Comparison of ENCODE assay signal across 26 cellular contexts in the genomic region with DNA sequence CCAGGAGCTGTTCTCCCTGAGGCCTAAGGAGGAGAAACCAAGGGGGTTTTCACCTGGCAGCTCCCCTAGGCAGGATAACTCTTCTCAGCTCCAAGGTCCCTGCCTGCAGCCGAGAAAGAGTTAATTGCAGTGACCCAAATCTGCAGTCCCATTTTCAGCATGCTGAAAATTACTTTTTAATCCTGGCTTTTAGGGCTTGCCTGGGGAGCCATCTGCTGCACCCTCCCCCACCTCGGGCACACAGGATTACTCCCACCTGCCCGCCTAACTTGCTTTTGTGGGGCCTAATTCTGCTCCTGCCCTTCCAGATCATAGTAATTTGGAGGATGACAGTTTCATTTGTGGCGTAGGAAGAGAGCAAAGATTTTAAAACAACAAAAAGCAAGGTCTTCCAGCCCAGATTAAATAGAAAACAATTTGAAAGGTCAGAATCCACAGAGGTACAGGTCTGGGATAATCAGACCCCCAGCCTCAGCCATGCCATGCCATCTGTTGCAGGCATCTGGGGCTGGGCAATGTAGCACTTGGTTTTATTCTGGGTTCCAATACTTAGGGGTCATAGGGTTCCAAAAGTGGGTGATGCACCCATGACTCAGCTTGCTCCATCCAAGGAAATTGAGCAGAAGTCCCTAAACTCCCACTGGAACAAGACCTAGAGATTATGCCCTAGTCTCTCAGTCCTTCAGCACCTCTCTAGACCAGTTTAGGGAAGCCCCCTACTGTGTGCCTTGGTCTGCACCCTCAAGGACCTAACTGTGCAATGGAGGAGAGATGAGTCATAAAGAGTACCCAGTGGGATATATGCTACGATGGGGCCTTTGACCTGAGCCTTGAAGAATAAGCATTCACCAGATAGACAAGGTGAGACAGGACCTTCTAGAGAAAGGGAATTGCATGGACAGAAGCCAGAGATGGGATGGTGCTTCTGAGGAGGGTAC.
DNase-seq lines count a peak whose midpoint lies in the region; ATAC-seq, FAIRE-seq and TF ChIP-seq lines count a peak whose summit lies in the region.
"Had no signal": no experiment of that assay in that cellular context is flagged by ENCODE, and none has a peak within 500 bp of the region (broad histone marks: within the 10 kb centered on the region; RNA-seq: fewer than 3 reads in every experiment).

No MANE protein-coding gene starts in this region.

- DNase-seq in right cardiac atrium: no peak
- no peak for DNase-seq in left cardiac atrium
- DNase-seq in NCI-H524 (lab: John Stamatoyannopoulos, UW): peak; percentile 97 to 98
- peak; percentile 34 for DNase-seq in bronchial epithelial cell (ENCODE audit: low read depth)
- DNase-seq in T-helper 1 cell: no peak
- DNase-seq in ACHN: no peak
- DNase-seq: activated CD4-positive, alpha-beta T cell treated with anti-CD3 and anti-CD28 coated beads, Interleukin-2, amount 50 U/mL, for 4 hours; activated CD4-positive, CD25-positive, alpha-beta regulatory T cell; anterior cingulate cortex; caudate nucleus; cortex of kidney; gastrocnemius medialis; GF-D8; hippocampal formation; immature natural killer cell; left ventricle myocardium superior; NCI-H1092; NCI-H187 treated with DMSO at 0.1 percent for 48 hours; NCI-H774; T-cell; transverse colon had no signal

- intact Hi-C loops in right cardiac atrium (cut with DNase I) (no loop called here), left cardiac atrium (cut with DNase I) (no loop called here)

- no peaks in the 10 kb centered on the region for H3K4me1 ChIP-seq in right cardiac atrium (ENCODE audit: control insufficient read depth, insufficient read depth, low read length)
- H3K4me1 ChIP-seq: gastrocnemius medialis, transverse colon had no signal

- FAIRE-seq in bronchial epithelial cell (lab: Jason Lieb, UNC): no peak
- FAIRE-seq: HepG2 had no signal

- no peaks in the 10 kb centered on the region for H3K9me3 ChIP-seq in right cardiac atrium (ENCODE audit: control insufficient read depth, low read length)
- H3K9me3 ChIP-seq: gastrocnemius medialis, transverse colon had no signal

- H3K36me3 ChIP-seq in bronchial epithelial cell (ENCODE audit: control insufficient read depth, insufficient read depth, low read length): no peaks in the 10 kb centered on the region
- H3K36me3 ChIP-seq: esophagus muscularis mucosa, gastrocnemius medialis, transverse colon had no signal

- in situ Hi-C loops in ACHN (cut with HindIII; ENCODE audit: low pct_ligation_motif_present, low pct_unique_long_range_greater_than_20kb, low sequenced_read_pairs): no loop called here

- no peak for TF ChIP-seq CTCF in bronchial epithelial cell (IDR thresholded peaks at IDR 0.05; ENCODE audit: insufficient read depth, low read length, severe bottlenecking)

- ATAC-seq in right cardiac atrium (no peak), left cardiac atrium (no peak), HG03135 (IDR thresholded peaks at IDR 0.05; ENCODE audit: unreplicated experiment) (no peak), HG03139 (IDR thresholded peaks at IDR 0.05; ENCODE audit: unreplicated experiment) (no peak)
- ATAC-seq: gastrocnemius medialis; HepG2; left ventricle myocardium superior; natural killer cell treated with Interleukin-12 subunit alpha and Interleukin-12 subunit beta and Interleukin-15 and Interleukin-18, amount 100 ng/mL, for 72 hours; T-cell had no signal

- H3K27ac ChIP-seq in right cardiac atrium (ENCODE audit: low read length): peak overlapping the region; percentile 20
- H3K27ac ChIP-seq: esophagus muscularis mucosa, gastrocnemius medialis, transverse colon had no signal

- 81% methylated on average over 5 of the region's 5 CpGs for WGBS in right cardiac atrium

- no peak overlapping the region for H3K4me3 ChIP-seq in right cardiac atrium (ENCODE audit: low read length)
- H3K4me3 ChIP-seq in bronchial epithelial cell (ENCODE audit: low read depth, low read length): no peak overlapping the region
- H3K4me3 ChIP-seq: esophagus muscularis mucosa, gastrocnemius medialis, transverse colon had no signal

- H3K27me3 ChIP-seq in right cardiac atrium (ENCODE audit: control insufficient read depth, insufficient read depth): no peaks in the 10 kb centered on the region
- no peaks in the 10 kb centered on the region for H3K27me3 ChIP-seq in bronchial epithelial cell (ENCODE audit: control insufficient read depth, insufficient read depth, low read length)
- H3K27me3 ChIP-seq: esophagus muscularis mucosa, gastrocnemius medialis, transverse colon had no signal

Comparison
In these comparisons a context has a peak if more than half of its experiments do, and no peak if none do; other contexts are left out.
1. DNase-seq: peak in NCI-H524 (2 of 2) and bronchial epithelial cell (single experiment); none in right cardiac atrium (0 of 3), left cardiac atrium (single experiment), T-helper 1 cell (0 of 5) and ACHN (single experiment).